Comparison of ENCODE assay signal across 1 cellular context in the genomic region with DNA sequence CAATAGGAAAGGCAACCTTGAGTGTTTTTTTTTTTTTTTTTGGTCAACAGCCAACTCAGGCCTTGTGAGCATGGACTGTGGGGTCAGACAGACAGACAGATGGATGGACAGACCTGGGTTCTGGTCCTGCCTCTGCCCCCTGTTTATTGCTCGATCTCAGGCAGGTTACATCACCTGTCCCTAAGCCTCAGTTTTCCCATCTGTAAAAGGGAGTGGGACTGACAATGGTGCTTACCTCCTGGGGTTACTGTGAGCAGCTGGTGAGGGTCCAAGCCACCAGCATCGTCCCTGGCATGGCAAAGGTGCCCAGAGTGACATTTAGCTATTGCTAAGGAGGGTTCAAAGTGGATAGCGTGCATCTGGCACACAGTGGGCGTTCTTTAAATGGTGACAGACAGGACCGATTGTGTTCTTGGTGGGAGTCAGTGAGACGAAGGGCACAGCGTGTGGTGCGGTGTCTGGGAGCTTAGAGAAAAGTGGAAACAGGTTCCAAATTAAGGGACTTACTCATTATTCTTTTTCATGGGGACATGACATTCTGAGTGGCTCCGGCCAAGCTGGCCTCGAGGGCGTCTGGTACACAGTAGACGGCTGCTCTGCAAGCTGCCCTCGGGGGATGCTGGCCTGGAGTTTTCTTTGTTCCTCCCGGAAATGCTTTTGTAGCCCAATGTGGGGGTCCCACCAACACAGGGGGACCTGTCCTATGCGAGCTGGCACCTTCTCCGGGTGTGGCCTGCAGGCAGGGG.
TF ChIP-seq lines count a peak whose summit lies in the region.

No MANE protein-coding gene starts in this region.

TF ChIP-seq in IMR-90, 13 proteins besides CTCF, POLR2A, EP300 and RAD21:
- TF ChIP-seq NFE2L2 (IDR thresholded peaks at IDR 0.05; ENCODE audit: low read depth, low read length) = no peak
